In genomic region chr18:11840493-11840892, GRCh38 we compare ENCODE assay signal across 13 cellular contexts. TPM values are rescaled to one million over a fixed set of nuclear protein-coding genes. Genes with fewer than 3 reads are reported as not detected.
DNase-seq lines count a peak whose midpoint lies in the region; ATAC-seq, FAIRE-seq and TF ChIP-seq lines count a peak whose summit lies in the region.
"Had no signal": no experiment of that assay in that cellular context is flagged by ENCODE, and none has a peak within 500 bp of the region (broad histone marks: within the 10 kb centered on the region; RNA-seq: fewer than 3 reads in every experiment).

No MANE protein-coding gene starts in this region.

- no peaks in the 10 kb centered on the region for H3K27me3 ChIP-seq in astrocyte (ENCODE audit: insufficient read depth, low read length)
- H3K27me3 ChIP-seq: BE2C had no signal

- no peak for ATAC-seq in left ventricle myocardium superior

- H3K4me1 Mint-ChIP-seq in astrocyte (ENCODE audit: low read depth, unreplicated experiment): peaks cover 6% of the 10 kb centered on the region
- H3K4me1 Mint-ChIP-seq in type B pancreatic cell (ENCODE audit: unreplicated experiment): peaks cover 8% of the 10 kb centered on the region

- H3K9ac ChIP-seq in astrocyte (ENCODE audit: low read length): no peak overlapping the region

- FAIRE-seq in astrocyte (lab: Jason Lieb, UNC) (no peak), frontal cortex (lab: Jason Lieb, UNC) (no peak)

- no peaks in the 10 kb centered on the region for H3K9me3 Mint-ChIP-seq in astrocyte (ENCODE audit: unreplicated experiment)
- no peaks in the 10 kb centered on the region for H3K9me3 Mint-ChIP-seq in type B pancreatic cell
- H3K9me3 Mint-ChIP-seq: CD4-positive, alpha-beta T cell had no signal

- no peaks in the 10 kb centered on the region for H4K20me1 ChIP-seq in astrocyte (ENCODE audit: insufficient read depth, low read length)

- H3K36me3 Mint-ChIP-seq in astrocyte (ENCODE audit: low read depth, unreplicated experiment): no peaks in the 10 kb centered on the region
- no peaks in the 10 kb centered on the region for H3K36me3 Mint-ChIP-seq in type B pancreatic cell

- no peak overlapping the region for H3K27ac ChIP-seq in astrocyte (ENCODE audit: low read depth, low read length)

- peak overlapping the region; percentile 13 for H2AFZ ChIP-seq in astrocyte (ENCODE audit: low read depth, low read length)

- TF ChIP-seq CTCF in astrocyte (IDR thresholded peaks at IDR 0.05; ENCODE audit: insufficient read depth, low read depth, low read length) (no peak), type B pancreatic cell (conservative IDR thresholded peaks at IDR 0.05) (no peak)

- no peaks in the 10 kb centered on the region for H3K9me3 ChIP-seq in astrocyte (ENCODE audit: insufficient read depth, low read depth, low read length)
- H3K9me3 ChIP-seq: BE2C had no signal

- H3K79me2 ChIP-seq in astrocyte (ENCODE audit: insufficient read depth, low read length): no peaks in the 10 kb centered on the region

- no peak overlapping the region for H3K4me3 ChIP-seq in astrocyte (ENCODE audit: insufficient read depth, low read depth, low read length)

- H3K27me3 Mint-ChIP-seq in astrocyte (ENCODE audit: low read depth, unreplicated experiment): no peaks in the 10 kb centered on the region
- no peaks in the 10 kb centered on the region for H3K27me3 Mint-ChIP-seq in type B pancreatic cell
- H3K27me3 Mint-ChIP-seq: CD4-positive, alpha-beta T cell had no signal

- no peaks in the 10 kb centered on the region for H3K36me3 ChIP-seq in astrocyte (ENCODE audit: insufficient read depth, low read length)
- H3K36me3 ChIP-seq: BE2C had no signal

- DNase-seq in HuH-7 (ENCODE audit: low spot score) (peak; percentile 60), astrocyte (ENCODE audit: low read depth) (no peak), left kidney (ENCODE audit: low read depth, low spot score) (peak; percentile 14), type B pancreatic cell (ENCODE audit: extremely low spot score, unreplicated experiment) (no peak), left ventricle myocardium superior (no peak), NCI-H226 (no peak), frontal cortex (ENCODE audit: low spot score in 2 of 2) (no peak)
- DNase-seq: BE2C; CD4-positive, alpha-beta T cell; DMS79; NCI-H1417 treated with DMSO at 0.1 percent for 48 hours; NCI-H2029 treated with DMSO at 0.1 percent for 48 hours; NCI-H524 had no signal

- H3K4me3 Mint-ChIP-seq in astrocyte (ENCODE audit: unreplicated experiment) (peak overlapping the region; percentile 29), type B pancreatic cell (no peak overlapping the region)
- H3K4me3 Mint-ChIP-seq: CD4-positive, alpha-beta T cell had no signal

- H3K4me1 ChIP-seq in astrocyte (ENCODE audit: insufficient read depth, low read length): no peaks in the 10 kb centered on the region
- H3K4me1 ChIP-seq: BE2C had no signal

- no peak overlapping the region for H3K4me2 ChIP-seq in astrocyte (ENCODE audit: low read length)

- peak overlapping the region; percentile 24 for H3K27ac Mint-ChIP-seq in astrocyte (ENCODE audit: unreplicated experiment)
- peak overlapping the region; percentile 60 for H3K27ac Mint-ChIP-seq in type B pancreatic cell
- H3K27ac Mint-ChIP-seq: CD4-positive, alpha-beta T cell had no signal

- intact Hi-C loops in left ventricle myocardium superior (cut with micrococcal nuclease): no loop called here

RNA-seq across cellular contexts. Expression of gene CHMP1B, which starts 10.7 kb away (rescaled TPM):
- total RNA-seq in astrocyte (45.0 and 49.7 TPM in 2 replicates), type B pancreatic cell (ENCODE audit: low replicate concordance) (41.4 and 71.3 TPM in 2 replicates), left ventricle myocardium superior (30.1 TPM), frontal cortex (78.7 TPM)

Comparison
In these comparisons a context has a peak if more than half of its experiments do, and no peak if none do; other contexts are left out.
1. DNase-seq: peak in HuH-7 (single experiment) and left kidney (single experiment); none in astrocyte (single experiment), type B pancreatic cell (single experiment), left ventricle myocardium superior (single experiment), NCI-H226 (single experiment) and frontal cortex (0 of 2).